ENCODE assay signal across 1 cellular context in the genomic region with DNA sequence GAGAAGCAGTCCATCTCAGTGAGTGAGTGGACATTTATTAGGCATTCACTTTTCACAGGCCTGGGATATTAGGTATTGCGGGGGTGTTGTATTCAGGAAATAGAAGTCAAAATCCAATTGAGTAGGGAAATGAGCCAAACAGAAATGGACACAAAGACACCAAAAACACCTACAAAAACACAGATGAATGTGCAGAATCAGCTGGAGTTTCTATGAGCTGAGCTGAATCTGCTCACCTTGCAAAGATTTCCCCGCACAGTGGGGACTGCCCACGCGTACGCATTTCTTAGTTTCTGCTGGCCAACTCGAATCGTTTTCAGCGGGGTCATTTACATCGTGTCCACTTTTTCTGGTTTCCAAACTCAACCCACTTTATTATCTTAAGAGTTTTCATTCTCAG.
TF ChIP-seq lines count a peak whose summit lies in the region.

No MANE protein-coding gene starts in this region.

TF ChIP-seq in HepG2, 621 proteins besides CTCF, POLR2A, EP300 and RAD21 (continued from another document):
- TF ChIP-seq HMG20A (CRISPR knock-in tag; IDR thresholded peaks at IDR 0.05; ENCODE audit: borderline replicate concordance): no peak
- no peak for TF ChIP-seq ZNF138 (CRISPR knock-in tag; IDR thresholded peaks at IDR 0.05; ENCODE audit: low read depth)
- no peak for TF ChIP-seq ZNF749 (CRISPR knock-in tag; IDR thresholded peaks at IDR 0.05; ENCODE audit: borderline replicate concordance)
- no peak for TF ChIP-seq ZNF652 (CRISPR knock-in tag; IDR thresholded peaks at IDR 0.05; ENCODE audit: borderline replicate concordance, low read depth)
- TF ChIP-seq ZNF841 (CRISPR knock-in tag; IDR thresholded peaks at IDR 0.05; ENCODE audit: borderline replicate concordance): no peak
- TF ChIP-seq RFXANK (CRISPR knock-in tag; IDR thresholded peaks at IDR 0.05): no peak
- TF ChIP-seq SIX1 (CRISPR knock-in tag; IDR thresholded peaks at IDR 0.05; ENCODE audit: borderline replicate concordance): no peak
- TF ChIP-seq, protein P1, sequence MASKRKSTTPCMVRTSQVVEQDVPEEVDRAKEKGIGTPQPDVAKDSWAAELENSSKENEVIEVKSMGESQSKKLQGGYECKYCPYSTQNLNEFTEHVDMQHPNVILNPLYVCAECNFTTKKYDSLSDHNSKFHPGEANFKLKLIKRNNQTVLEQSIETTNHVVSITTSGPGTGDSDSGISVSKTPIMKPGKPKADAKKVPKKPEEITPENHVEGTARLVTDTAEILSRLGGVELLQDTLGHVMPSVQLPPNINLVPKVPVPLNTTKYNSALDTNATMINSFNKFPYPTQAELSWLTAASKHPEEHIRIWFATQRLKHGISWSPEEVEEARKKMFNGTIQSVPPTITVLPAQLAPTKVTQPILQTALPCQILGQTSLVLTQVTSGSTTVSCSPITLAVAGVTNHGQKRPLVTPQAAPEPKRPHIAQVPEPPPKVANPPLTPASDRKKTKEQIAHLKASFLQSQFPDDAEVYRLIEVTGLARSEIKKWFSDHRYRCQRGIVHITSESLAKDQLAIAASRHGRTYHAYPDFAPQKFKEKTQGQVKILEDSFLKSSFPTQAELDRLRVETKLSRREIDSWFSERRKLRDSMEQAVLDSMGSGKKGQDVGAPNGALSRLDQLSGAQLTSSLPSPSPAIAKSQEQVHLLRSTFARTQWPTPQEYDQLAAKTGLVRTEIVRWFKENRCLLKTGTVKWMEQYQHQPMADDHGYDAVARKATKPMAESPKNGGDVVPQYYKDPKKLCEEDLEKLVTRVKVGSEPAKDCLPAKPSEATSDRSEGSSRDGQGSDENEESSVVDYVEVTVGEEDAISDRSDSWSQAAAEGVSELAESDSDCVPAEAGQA (IDR thresholded peaks at IDR 0.05; ENCODE audit: low read depth): no peak
- TF ChIP-seq, protein P1 (CRISPR knock-in tag; IDR thresholded peaks at IDR 0.05; ENCODE audit: borderline replicate concordance): no peak
